8 cellular contexts compared by ENCODE assay signal in the genomic region with DNA sequence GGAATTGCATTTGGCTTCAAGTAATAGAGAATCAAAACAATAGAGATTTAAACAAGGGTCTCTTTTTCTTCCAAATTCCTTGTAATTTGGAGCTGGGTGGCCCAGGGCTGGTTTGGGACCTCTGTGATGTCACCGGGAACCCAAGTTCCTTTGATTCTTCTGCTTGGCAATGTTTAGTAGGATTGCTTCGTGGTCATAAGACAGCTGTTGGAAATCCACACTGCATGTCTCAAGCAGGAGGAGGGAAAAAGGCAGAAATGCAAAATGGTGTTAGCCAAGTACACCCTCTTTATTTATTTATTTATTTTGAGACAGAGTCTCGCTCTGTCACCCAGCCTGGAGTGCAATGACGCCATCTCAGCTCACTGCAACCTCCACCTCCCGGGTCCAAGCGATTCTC.
"Had no signal": no experiment of that assay in that cellular context is flagged by ENCODE, and none has a peak within 500 bp of the region (broad histone marks: within the 10 kb centered on the region; RNA-seq: fewer than 3 reads in every experiment).

No MANE protein-coding gene starts in this region.

- H3K4me1 ChIP-seq: HAP-1 had no signal

- H3K27ac ChIP-seq: GM23248 had no signal

- DNase-seq: GM23248, GOT3, H7, HFFc6, IMR-90 had no signal

- H3K9me3 ChIP-seq: HAP-1 had no signal

- H3K36me3 ChIP-seq: HAP-1 had no signal

- H3K4me3 ChIP-seq: GM23248, HAP-1, K562 had no signal

- ATAC-seq: HCT116, K562 had no signal
